In genomic region chrX:56762707-56763555, GRCh38 we compare ENCODE assay signal across 11 cellular contexts. TPM values are rescaled to one million over a fixed set of nuclear protein-coding genes. Genes with fewer than 3 reads are reported as not detected.
A peak's percentile ranks its signal among the peaks of the same experiment; 100 is the strongest.
DNase-seq lines count a peak whose midpoint lies in the region; ATAC-seq, FAIRE-seq and TF ChIP-seq lines count a peak whose summit lies in the region.
"Had no signal": no experiment of that assay in that cellular context is flagged by ENCODE, and none has a peak within 500 bp of the region (broad histone marks: within the 10 kb centered on the region; RNA-seq: fewer than 3 reads in every experiment).

No MANE protein-coding gene starts in this region.

- H3K27me3 ChIP-seq in left ventricle myocardium inferior (ENCODE audit: low read depth): no peaks in the 10 kb centered on the region

- peaks cover 0 to 17% (median 1%) of the 10 kb centered on the region in 3 donors for H3K27me3 Mint-ChIP-seq in CD14-positive monocyte (ENCODE audit: low read depth in 3 of 3)
- no peaks in the 10 kb centered on the region for H3K27me3 Mint-ChIP-seq in activated CD4-positive, alpha-beta memory T cell treated with anti-CD3 and anti-CD28 coated beads, Interleukin-2, amount 10 ng/mL, durations not matched to agents 7 days and 5 days

- no peak for TF ChIP-seq CTCF in CD14-positive monocyte (IDR thresholded peaks at IDR 0.05)
- TF ChIP-seq CTCF in left ventricle myocardium inferior (IDR thresholded peaks at IDR 0.05; ENCODE audit: borderline replicate concordance): no peak

- peak overlapping the region in 6 of 7 donors; percentile 26 to 84 (median 70) for H3K27ac Mint-ChIP-seq in CD14-positive monocyte
- H3K27ac Mint-ChIP-seq in activated CD4-positive, alpha-beta memory T cell treated with anti-CD3 and anti-CD28 coated beads, Interleukin-2, amount 10 ng/mL, durations not matched to agents 7 days and 5 days: peak overlapping the region; percentile 94

- CTCF ChIA-PET in activated CD4-positive, alpha-beta memory T cell treated with anti-CD3 and anti-CD28 coated beads, Interleukin-2, amount 10 ng/mL, durations not matched to agents 7 days and 5 days (lab: Charles Lee): interaction anchor here (1.1 kb wide), 1 partner anchor 38 kb away, joined by 4 read pairs; no protein-coding TSS in a partner anchor

- intact Hi-C loops in CD14-positive monocyte (cut with micrococcal nuclease): no loop called here
- intact Hi-C loops in left ventricle myocardium inferior (cut with micrococcal nuclease): no loop called here

- peaks cover 0 to 2% of the 10 kb centered on the region in 2 donors for H3K36me3 Mint-ChIP-seq in CD14-positive monocyte
- H3K36me3 Mint-ChIP-seq in activated CD4-positive, alpha-beta memory T cell treated with anti-CD3 and anti-CD28 coated beads, Interleukin-2, amount 10 ng/mL, durations not matched to agents 7 days and 5 days (ENCODE audit: low read depth): peaks cover 14% of the 10 kb centered on the region

- H3K27ac ChIP-seq in left ventricle myocardium inferior (replicated peaks): no peak overlapping the region

- H3K9me3 Mint-ChIP-seq in CD14-positive monocyte: peaks cover 0 to 3% (median 0%) of the 10 kb centered on the region in 7 donors
- no peaks in the 10 kb centered on the region for H3K9me3 Mint-ChIP-seq in activated CD4-positive, alpha-beta memory T cell treated with anti-CD3 and anti-CD28 coated beads, Interleukin-2, amount 10 ng/mL, durations not matched to agents 7 days and 5 days

- DNase-seq in CD14-positive monocyte (ENCODE audit: low spot score) (no peak), myocyte (ENCODE audit: low read depth) (peak; percentile 63), HTR-8/SVneo (ENCODE audit: insufficient read length, low spot score) (no peak), left ventricle myocardium inferior (no peak), COLO668 (lab: John Stamatoyannopoulos, UW; ENCODE audit: unreplicated experiment) (no peak), DMS 273 (lab: John Stamatoyannopoulos, UW; ENCODE audit: unreplicated experiment) (no peak)
- DNase-seq in activated CD4-positive, alpha-beta memory T cell treated with anti-CD3 and anti-CD28 coated beads, Interleukin-2, amount 10 ng/mL, durations not matched to agents 7 days and 5 days: no peak
- DNase-seq: KG1, NCI-H82 had no signal

- peaks cover 39% of the 10 kb centered on the region for H3K4me1 Mint-ChIP-seq in CD14-positive monocyte
- H3K4me1 Mint-ChIP-seq in activated CD4-positive, alpha-beta memory T cell treated with anti-CD3 and anti-CD28 coated beads, Interleukin-2, amount 10 ng/mL, durations not matched to agents 7 days and 5 days: peaks cover 53% of the 10 kb centered on the region

- H3K9me3 ChIP-seq in left ventricle myocardium inferior (replicated peaks): no peaks in the 10 kb centered on the region

- no peak for FAIRE-seq in HTR-8/SVneo (lab: Jason Lieb, UNC)
- FAIRE-seq: keratinocyte had no signal

- no peaks in the 10 kb centered on the region for H3K36me3 ChIP-seq in left ventricle myocardium inferior

- peaks cover 27% of the 10 kb centered on the region for H3K4me1 ChIP-seq in left ventricle myocardium inferior

- ATAC-seq in GM21390 (IDR thresholded peaks at IDR 0.05; ENCODE audit: unreplicated experiment): peak; percentile 10

- no peak overlapping the region for H3K4me3 ChIP-seq in left ventricle myocardium inferior

- POLR2A ChIA-PET in activated CD4-positive, alpha-beta memory T cell treated with anti-CD3 and anti-CD28 coated beads, Interleukin-2, amount 10 ng/mL, durations not matched to agents 7 days and 5 days (lab: Charles Lee): no interaction called here

- peak overlapping the region in 1 of 2 donors; percentile 58 for H3K4me3 Mint-ChIP-seq in CD14-positive monocyte
- H3K4me3 Mint-ChIP-seq in activated CD4-positive, alpha-beta memory T cell treated with anti-CD3 and anti-CD28 coated beads, Interleukin-2, amount 10 ng/mL, durations not matched to agents 7 days and 5 days: peak overlapping the region; percentile 79

RNA-seq across cellular contexts. Expression of gene NBDY, which starts 33.9 kb away (rescaled TPM):
- polyA plus RNA-seq in CD14-positive monocyte: 10 to 100 TPM; 22.1 to 24.9 TPM
- total RNA-seq in activated CD4-positive, alpha-beta memory T cell treated with anti-CD3 and anti-CD28 coated beads, Interleukin-2, amount 10 ng/mL, durations not matched to agents 7 days and 5 days: 10 to 100 TPM; 29.2 to 32.7 TPM
- total RNA-seq in myocyte (13.9 and 15.6 TPM in 2 replicates), left ventricle myocardium inferior (26.5 TPM)
- 75.9 TPM for polyA plus RNA-seq in myocyte (2012)
